Comparison of ENCODE assay signal across 8 cellular contexts in the genomic region with DNA sequence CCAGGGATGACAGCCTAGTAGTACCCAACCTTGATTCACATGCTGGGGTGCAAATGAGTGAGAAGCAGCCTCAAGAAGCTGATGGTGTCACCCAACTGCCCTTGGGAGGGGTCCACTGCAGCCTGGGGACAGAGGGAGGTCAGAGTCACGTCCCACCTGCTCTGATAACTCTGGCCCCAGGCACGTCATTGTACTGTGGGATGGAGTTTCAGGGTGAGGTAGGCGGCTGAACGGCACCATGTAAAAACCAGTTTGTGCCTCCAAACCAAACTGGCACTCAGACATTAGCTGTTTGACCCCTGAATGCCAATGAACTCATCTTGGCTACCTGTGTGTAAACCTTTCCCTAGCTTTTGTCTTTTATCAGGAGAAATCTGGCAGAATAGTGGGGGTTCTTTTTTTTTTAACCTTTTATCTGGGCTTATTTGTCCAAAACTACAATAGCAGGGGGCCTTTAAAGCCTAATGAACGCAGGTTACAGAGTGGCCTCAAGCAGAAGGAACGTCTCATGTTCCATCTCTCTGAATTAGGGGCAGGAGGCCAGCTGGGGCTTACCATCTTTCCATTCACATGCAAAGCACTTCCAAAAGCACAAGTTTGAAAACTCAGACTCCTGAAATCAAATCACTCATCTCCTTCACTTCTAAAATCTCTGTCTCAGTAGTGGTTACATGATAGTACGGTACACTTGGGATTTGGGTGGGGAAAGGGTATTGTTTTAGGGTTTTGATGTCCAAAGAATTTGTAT.
DNase-seq lines count a peak whose midpoint lies in the region; ATAC-seq and TF ChIP-seq lines count a peak whose summit lies in the region.

No MANE protein-coding gene starts in this region.

- H3K27me3 ChIP-seq in GM23248 (replicated peaks; ENCODE audit: insufficient read depth) (no peaks in the 10 kb centered on the region), tibial nerve (no peaks in the 10 kb centered on the region)

- no peaks in the 10 kb centered on the region for H3K9me3 ChIP-seq in GM23248 (ENCODE audit: low read depth)
- H3K9me3 ChIP-seq in tibial nerve = no peaks in the 10 kb centered on the region

- ATAC-seq in HG03565 (IDR thresholded peaks at IDR 0.05; ENCODE audit: unreplicated experiment) = no peak

- in situ Hi-C loops in GM23248 (cut with MboI) = no loop called here

- peak overlapping the region; percentile 92 for H3K4me2 ChIP-seq in GM23248 (ENCODE audit: unreplicated experiment)

- H3K9me2 ChIP-seq in GM23248 (ENCODE audit: insufficient read depth) = no peaks in the 10 kb centered on the region

- H3K36me3 ChIP-seq in GM23248 (ENCODE audit: low read depth) (peaks cover 11% of the 10 kb centered on the region; the same call in 1 of the 2 replicates), tibial nerve (peaks cover 0 to 35% (median 0%) of the 10 kb centered on the region in 3 donors)

- H3K4me1 ChIP-seq in GM23248 (ENCODE audit: insufficient read depth) (peaks cover 18% of the 10 kb centered on the region), tibial nerve (peaks cover 10 to 54% (median 40%) of the 10 kb centered on the region in 4 donors)

- no peak for DNase-seq in GM23248
- DNase-seq in NCI-H526 treated with DMSO at 0.1 percent for 48 hours (lab: John Stamatoyannopoulos, UW) = peak; percentile 45
- peak in 1 of 2 donors; percentile 42 for DNase-seq in foreskin fibroblast
- no peak for DNase-seq in tibial nerve (ENCODE audit: low spot score in 2 of 2)
- DNase-seq in NCI-H2029 treated with DMSO at 0.1 percent for 48 hours (lab: John Stamatoyannopoulos, UW) = no peak
- no peak for DNase-seq in stimulated activated CD4-positive, alpha-beta T cell treated with anti-CD3 and anti-CD28 coated beads, Interleukin-2, amount 100 ng/mL, for 48 hours

- TF ChIP-seq CTCF in foreskin fibroblast (IDR thresholded peaks at IDR 0.05; ENCODE audit: low read depth, low read length) (no peak), tibial nerve (IDR thresholded peaks at IDR 0.05) (no peak)

- no peak for TF ChIP-seq EP300 in tibial nerve (IDR thresholded peaks at IDR 0.05)

- H3K27ac ChIP-seq in GM23248 (no peak overlapping the region), tibial nerve (peak overlapping the region; percentile 16 to 91 (median 78))

- WGBS in GM23248 (ENCODE audit: low coverage in 1 of 2, low lambda C conversion rate in 2 of 2, missing lambda C conversion rate in 2 of 2), 2 experiments = 89 to 92% methylated on average over 7 of the region's 7 CpGs
- WGBS in tibial nerve, 2 donors = 63 to 71% methylated on average over 7 of the region's 7 CpGs

- TF ChIP-seq POLR2A in tibial nerve (IDR thresholded peaks at IDR 0.05) = no peak

- H3K79me2 ChIP-seq in GM23248 (ENCODE audit: insufficient read depth) = no peaks in the 10 kb centered on the region

- H4K20me1 ChIP-seq in GM23248 (ENCODE audit: insufficient read depth) = no peaks in the 10 kb centered on the region

- H3F3A ChIP-seq in GM23248 (ENCODE audit: insufficient read depth) = peaks cover 36% of the 10 kb centered on the region

- peak overlapping the region; percentile 68; the same call in 1 of the 2 replicates for H3K9ac ChIP-seq in GM23248

- no peak overlapping the region for H2AFZ ChIP-seq in GM23248

- H3K4me3 ChIP-seq in GM08714 (ENCODE audit: low read length) = peak overlapping the region; percentile 1; the same call in 1 of the 2 replicates
- H3K4me3 ChIP-seq in GM23248 = peak overlapping the region; percentile 75
- H3K4me3 ChIP-seq in foreskin fibroblast (ENCODE audit: low read depth in 1 of 2, low read length in 2 of 2) = peak overlapping the region; percentile 33 to 55
- peak overlapping the region in 2 of 4 donors; percentile 24 to 40 for H3K4me3 ChIP-seq in tibial nerve
